8 cellular contexts compared by ENCODE assay signal in genomic region chr3:196569003-196569516, GRCh38. TPM values are rescaled to one million over a fixed set of nuclear protein-coding genes. Genes with fewer than 3 reads are reported as not detected.
DNase-seq lines count a peak whose midpoint lies in the region; ATAC-seq and TF ChIP-seq lines count a peak whose summit lies in the region.

No MANE protein-coding gene starts in this region.

- H3K9ac ChIP-seq in neural progenitor cell, result peak overlapping the region; percentile 74

- DNase-seq in NCI-H1436 (lab: John Stamatoyannopoulos, UW) (peak; percentile 1), NCI-H1436 treated with DMSO at 0.1 percent for 48 hours (lab: John Stamatoyannopoulos, UW) (no peak), NCI-H226 (peak; percentile 33), fibroblast of pulmonary artery (ENCODE audit: low read depth) (peak; percentile 33), neural progenitor cell (ENCODE audit: low spot score) (no peak), thyroid gland (peak; percentile 46 to 58)
- peak; percentile 58 to 72 for DNase-seq in activated T-cell treated with anti-CD3 and anti-CD28 coated beads, Interleukin-2, amount 50 U/mL, for 48 hours

- peak overlapping the region; percentile 53 for H2AFZ ChIP-seq in neural progenitor cell (replicated peaks)

- H3F3A ChIP-seq in neural progenitor cell (ENCODE audit: low read depth), result no peaks in the 10 kb centered on the region

- TF ChIP-seq CTCF in fibroblast of pulmonary artery (IDR thresholded peaks at IDR 0.05; ENCODE audit: low read length, missing control alignments), result no peak
- no peak for TF ChIP-seq CTCF in neural progenitor cell (IDR thresholded peaks at IDR 0.05)
- TF ChIP-seq CTCF in thyroid gland (IDR thresholded peaks at IDR 0.05), result no peak

- H3K27ac Mint-ChIP-seq in neural progenitor cell, result peak overlapping the region; percentile 80

- 0 to 1% methylated on average over 13 to 14 of the region's 44 CpGs for WGBS in thyroid gland, 2 donors

- H3K27me3 ChIP-seq in neural progenitor cell (no peaks in the 10 kb centered on the region), thyroid gland (no peaks in the 10 kb centered on the region)

- H4K20me1 ChIP-seq in neural progenitor cell (ENCODE audit: low read depth), result peaks cover 9% of the 10 kb centered on the region

- H3K27me3 Mint-ChIP-seq in neural progenitor cell (ENCODE audit: insufficient read depth, low read depth), result peaks cover 2% of the 10 kb centered on the region

- H3K27ac ChIP-seq in neural progenitor cell, result no peak overlapping the region
- H3K27ac ChIP-seq in thyroid gland, result peak overlapping the region in 1 of 3 donors; percentile 33

- peaks cover 73% of the 10 kb centered on the region for H3K79me2 ChIP-seq in neural progenitor cell (ENCODE audit: low read depth)

- H3K4me2 ChIP-seq in neural progenitor cell, result peak overlapping the region; percentile 97

- H3K9me3 ChIP-seq in neural progenitor cell (ENCODE audit: low read depth) (no peaks in the 10 kb centered on the region), thyroid gland (no peaks in the 10 kb centered on the region)

- peaks cover 2% of the 10 kb centered on the region for H3K36me3 Mint-ChIP-seq in neural progenitor cell

- H3K4me3 ChIP-seq in fibroblast of pulmonary artery (replicated peaks; ENCODE audit: low read depth, low read length) (peak overlapping the region; percentile 100), neural progenitor cell (peak overlapping the region; percentile 83), thyroid gland (replicated peaks in 1 of 3) (peak overlapping the region; percentile 5 to 81 (median 22))

- no peak for TF ChIP-seq POLR2A in thyroid gland (IDR thresholded peaks at IDR 0.05)

- H3K4me1 ChIP-seq in neural progenitor cell (peaks cover 13% of the 10 kb centered on the region), thyroid gland (peaks cover 12 to 16% of the 10 kb centered on the region in 2 donors)

- peaks cover 23% of the 10 kb centered on the region for H3K4me1 Mint-ChIP-seq in neural progenitor cell

- ATAC-seq in HG02840 (IDR thresholded peaks at IDR 0.05; ENCODE audit: low FRiP score, unreplicated experiment), result peak; percentile 30

- H3K36me3 ChIP-seq in neural progenitor cell (no peaks in the 10 kb centered on the region), thyroid gland (no peaks in the 10 kb centered on the region)

- intact Hi-C loops in thyroid gland (cut with DNase I), result no loop called here

- H3K9me3 Mint-ChIP-seq in neural progenitor cell, result no peaks in the 10 kb centered on the region

- H3K4me3 Mint-ChIP-seq in neural progenitor cell, result peak overlapping the region; percentile 96

RNA-seq across cellular contexts. Expression of gene FBXO45, which starts 0.6 kb away (rescaled TPM):
- total RNA-seq in neural progenitor cell (ENCODE audit: low replicate concordance) (14.4 and 23.1 TPM in 2 replicates), thyroid gland (1 to 10 TPM; 4.0 to 8.9 (median 5.7) TPM)

RNA-seq across cellular contexts. Expression of gene WDR53, which starts 0.7 kb away (rescaled TPM):
- total RNA-seq in neural progenitor cell (ENCODE audit: low replicate concordance), result 9.3 and 9.7 TPM in 2 replicates
- 10 to 100 TPM in 1 of 4 donors, 1 to 10 TPM in 3; 3.7 to 13.0 (median 4.4) TPM for total RNA-seq in thyroid gland

RNA-seq across cellular contexts. Expression of gene SMCO1, which starts 53.9 kb away (rescaled TPM):
- total RNA-seq in neural progenitor cell (ENCODE audit: low replicate concordance) (not detected in 2 replicates), thyroid gland (not detected)

Comparison
In these comparisons a context has a peak if more than half of its experiments do, and no peak if none do; other contexts are left out.
1. DNase-seq: peak in NCI-H1436 (single experiment), NCI-H226 (single experiment), activated T-cell treated with anti-CD3 and anti-CD28 coated beads, Interleukin-2, amount 50 U/mL, for 48 hours (2 of 2), fibroblast of pulmonary artery (single experiment) and thyroid gland (2 of 2); none in NCI-H1436 treated with DMSO at 0.1 percent for 48 hours (single experiment) and neural progenitor cell (single experiment).
2. H3K4me3 ChIP-seq: peak in every context shown above with its lines; median percentile 100 in fibroblast of pulmonary artery; 83 in neural progenitor cell; 22 in thyroid gland.